ENCODE assay signal across 21 cellular contexts in the genomic region with DNA sequence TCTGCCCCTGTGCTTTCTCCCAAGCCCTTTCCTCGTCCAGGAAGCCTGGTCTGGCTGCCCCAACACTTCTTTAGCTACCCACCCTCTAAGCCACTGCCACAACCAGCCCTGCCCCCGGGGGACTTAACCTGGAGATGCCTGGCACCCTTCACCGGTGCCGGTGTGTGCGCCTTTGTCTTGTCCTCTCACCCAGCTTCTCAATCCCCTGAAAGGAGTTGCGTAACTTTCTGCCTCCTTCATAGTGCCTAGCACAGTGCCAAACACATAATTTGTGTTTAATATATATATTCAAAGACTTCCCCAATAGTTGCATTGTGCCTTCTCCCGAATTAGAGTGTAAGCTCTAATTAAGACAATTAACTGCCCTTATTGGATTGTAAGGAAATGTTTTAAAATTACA.
"Had no signal": no experiment of that assay in that cellular context is flagged by ENCODE, and none has a peak within 500 bp of the region (broad histone marks: within the 10 kb centered on the region; RNA-seq: fewer than 3 reads in every experiment).

No MANE protein-coding gene starts in this region.

- DNase-seq: KBM-7, MG63, NCI-H1092, NCI-H1105 treated with DMSO at 0.1 percent for 48 hours, NCI-H1417 treated with DMSO at 0.1 percent for 48 hours, NCI-H146, NCI-H1694 treated with DMSO at 0.1 percent for 48 hours, NCI-H1930, NCI-H2081, NCI-H2107, NCI-H226, NCI-H446, NCI-H510A, NCI-H524 treated with DMSO at 0.1 percent for 48 hours, PC-3, SHP77, SK-N-SH, SW 1271, T-cell had no signal

- H3K27ac ChIP-seq: RWPE1 had no signal

- H3K9me2 ChIP-seq: SK-N-SH had no signal

- ATAC-seq: Panc1, PC-3, T-cell had no signal

- H3K4me3 ChIP-seq: MG63 had no signal

- H3K27me3 ChIP-seq: MG63 had no signal

- H3K36me3 ChIP-seq: MG63 had no signal

- H3K4me2 ChIP-seq: SK-N-SH had no signal

- H3K9ac ChIP-seq: SK-N-SH had no signal

- H3K9me3 ChIP-seq: MG63, SK-N-SH had no signal
